Comparison of ENCODE assay signal across 8 cellular contexts in genomic region chr6:53064726-53065265, GRCh38. TPM values are rescaled to one million over a fixed set of nuclear protein-coding genes. Genes with fewer than 3 reads are reported as not detected.
A peak's percentile ranks its signal among the peaks of the same experiment; 100 is the strongest.
DNase-seq lines count a peak whose midpoint lies in the region; ATAC-seq, FAIRE-seq and TF ChIP-seq lines count a peak whose summit lies in the region.

No MANE protein-coding gene starts in this region.

- TF ChIP-seq POLR2A in GM12892 (IDR thresholded peaks at IDR 0.05; ENCODE audit: low read depth, low read length) (no peak), transverse colon (IDR thresholded peaks at IDR 0.05) (no peak)

- peaks cover 11 to 50% (median 38%) of the 10 kb centered on the region in 4 donors for H3K4me1 ChIP-seq in transverse colon

- H3K4me3 ChIP-seq in transverse colon = peak overlapping the region; percentile 57 to 93 (median 68)

- no peaks in the 10 kb centered on the region for H3K9me3 ChIP-seq in transverse colon

- no peaks in the 10 kb centered on the region for H3K27me3 ChIP-seq in transverse colon

- TF ChIP-seq CTCF in transverse colon (IDR thresholded peaks at IDR 0.05) = peak in 4 of 5 experiments; percentile 7 to 45 (median 20)

- in situ Hi-C loops in transverse colon (cut with MboI; ENCODE audit: low pct_ligation_motif_present in 1 of 4, low pct_unique_long_range_greater_than_20kb in 1 of 4, low sequenced_read_pairs in 3 of 4) = no loop called here

- no peaks in the 10 kb centered on the region for H3K36me3 ChIP-seq in transverse colon

- 1% methylated on average over 26 of the region's 26 CpGs; no CpG with 5 or more reads in 1 of the 2 donors for WGBS in transverse colon (ENCODE audit: low coverage in 1 of 2), 2 donors

- FAIRE-seq in GM12892 (lab: Jason Lieb, UNC) = peak; percentile 92

- intact Hi-C loops in left cardiac atrium (cut with DNase I) = no loop called here
- intact Hi-C loops in transverse colon (cut with DNase I; ENCODE audit: low total_unique reads) = no loop called here

- DNase-seq in GM12892 (ENCODE audit: insufficient read length) (peak; percentile 77), NCI-H1694 (lab: John Stamatoyannopoulos, UW) (peak; percentile 86), T-helper 1 cell (peak; percentile 88 to 97 (median 94)), amniotic stem cell (lab: John Stamatoyannopoulos, UW) (peak; percentile 96), left cardiac atrium (peak; percentile 97), pons (ENCODE audit: low spot score) (peak; percentile 99), transverse colon (peak; percentile 98)

- no peak for TF ChIP-seq EP300 in transverse colon (IDR thresholded peaks at IDR 0.05; ENCODE audit: low read depth)

- H3K27ac ChIP-seq in transverse colon = peak overlapping the region; percentile 89 to 92 (median 92)

- ATAC-seq in HG02885 (IDR thresholded peaks at IDR 0.05; ENCODE audit: poor library complexity, unreplicated experiment) (peak; percentile 78), left cardiac atrium (peak; percentile 89 to 91)

RNA-seq across cellular contexts. Expression of gene FBXO9, which starts 0.4 kb away (rescaled TPM):
- polyA plus RNA-seq in GM12892 (2012; ENCODE audit: missing spikeins) = 27.3 TPM
- total RNA-seq in left cardiac atrium = 10 to 100 TPM; 67.7 to 91.8 TPM
- 100 to 1,000 TPM in 1 of 4 donors, 10 to 100 TPM in 3; 50.5 to 166 (median 64.2) TPM for total RNA-seq in transverse colon

RNA-seq across cellular contexts. Expression of gene CILK1, which starts 3.2 kb away (rescaled TPM):
- polyA plus RNA-seq in GM12892 (2012; ENCODE audit: missing spikeins) = 4.2 TPM
- 1 to 10 TPM; 5.3 to 8.2 TPM for total RNA-seq in left cardiac atrium
- 10 to 100 TPM in 3 of 4 donors, 1 to 10 TPM in 1; 7.0 to 19.1 (median 16.7) TPM for total RNA-seq in transverse colon

Comparison
In these comparisons a context has a peak if more than half of its experiments do, and no peak if none do; other contexts are left out.
1. Peak in every context shown above with its lines: DNase-seq, ATAC-seq, H3K4me3 ChIP-seq and H3K27ac ChIP-seq.